Comparison of ENCODE assay signal across 19 cellular contexts in genomic region chr10:95337761-95338160, GRCh38. TPM values are rescaled to one million over a fixed set of nuclear protein-coding genes. Genes with fewer than 3 reads are reported as not detected.
DNase-seq lines count a peak whose midpoint lies in the region; TF ChIP-seq lines count a peak whose summit lies in the region.
"Had no signal": no experiment of that assay in that cellular context is flagged by ENCODE, and none has a peak within 500 bp of the region (broad histone marks: within the 10 kb centered on the region; RNA-seq: fewer than 3 reads in every experiment).

No MANE protein-coding gene starts in this region.

- H3K27me3 ChIP-seq in ascending aorta (no peaks in the 10 kb centered on the region), esophagus squamous epithelium (no peaks in the 10 kb centered on the region), sigmoid colon (no peaks in the 10 kb centered on the region), thyroid gland (no peaks in the 10 kb centered on the region)
- H3K27me3 ChIP-seq: SJCRH30 had no signal

- H3K4me3 ChIP-seq in ascending aorta = no peak overlapping the region
- H3K4me3 ChIP-seq in esophagus squamous epithelium = no peak overlapping the region
- H3K4me3 ChIP-seq in sigmoid colon = no peak overlapping the region
- H3K4me3 ChIP-seq in thyroid gland (replicated peaks in 1 of 3) = no peak overlapping the region
- H3K4me3 ChIP-seq: SJCRH30 had no signal

- H3K4me1 ChIP-seq in ascending aorta = peaks cover 19 to 43% of the 10 kb centered on the region in 2 donors
- H3K4me1 ChIP-seq in esophagus squamous epithelium = peaks cover 0 to 37% (median 21%) of the 10 kb centered on the region in 3 donors
- H3K4me1 ChIP-seq in sigmoid colon = peaks cover 0 to 77% (median 55%) of the 10 kb centered on the region in 4 donors
- H3K4me1 ChIP-seq in thyroid gland = peaks cover 7 to 31% of the 10 kb centered on the region in 2 donors
- H3K4me1 ChIP-seq: SJCRH30 had no signal

- TF ChIP-seq POLR2A in esophagus squamous epithelium (IDR thresholded peaks at IDR 0.05) (no peak), sigmoid colon (IDR thresholded peaks at IDR 0.05) (no peak), thyroid gland (IDR thresholded peaks at IDR 0.05) (no peak)

- TF ChIP-seq CTCF in ascending aorta (IDR thresholded peaks at IDR 0.05) (no peak), esophagus squamous epithelium (IDR thresholded peaks at IDR 0.05) (no peak), sigmoid colon (IDR thresholded peaks at IDR 0.05) (no peak), thyroid gland (IDR thresholded peaks at IDR 0.05) (no peak)

- DNase-seq in ascending aorta (ENCODE audit: low spot score in 2 of 2) (no peak), esophagus squamous epithelium (lab: John Stamatoyannopoulos, UW) (no peak), sigmoid colon (no peak), thyroid gland (no peak), NAMALWA (ENCODE audit: low spot score) (no peak), NCI-H345 (lab: John Stamatoyannopoulos, UW) (no peak), iPS-NIHi7 (ENCODE audit: extremely low spot score) (no peak)
- DNase-seq: CD4-positive, CD25-positive, alpha-beta regulatory T cell; DMS79; H9; KBM-7; NCI-H1092 treated with DMSO at 0.1 percent for 48 hours; NCI-H1436 treated with DMSO at 0.1 percent for 48 hours; NCI-H2029; NCI-H226; NCI-H524; NCI-H774; NK-92 treated with Interleukin-12 subunit alpha and Interleukin-12 subunit beta, amount 100 ng/mL, for 24 hours; SJCRH30 had no signal

- 79 to 100% methylated on average over 2 of the region's 2 CpGs for WGBS in esophagus squamous epithelium, 2 donors
- 85 to 86% methylated on average over 2 of the region's 2 CpGs for WGBS in sigmoid colon, 2 donors
- 28 to 36% methylated on average over 2 of the region's 2 CpGs for WGBS in thyroid gland, 2 donors

- TF ChIP-seq EP300 in sigmoid colon (IDR thresholded peaks at IDR 0.05) = no peak

- H3K36me3 ChIP-seq in ascending aorta (peaks cover 80 to 93% of the 10 kb centered on the region in 2 donors), esophagus squamous epithelium (peaks cover 0 to 11% (median 0%) of the 10 kb centered on the region in 3 donors), sigmoid colon (peaks cover 39 to 100% (median 73%) of the 10 kb centered on the region in 4 donors), thyroid gland (no peaks in the 10 kb centered on the region)
- H3K36me3 ChIP-seq: SJCRH30 had no signal

- H3K9me3 ChIP-seq in ascending aorta = no peaks in the 10 kb centered on the region
- no peaks in the 10 kb centered on the region for H3K9me3 ChIP-seq in esophagus squamous epithelium
- no peaks in the 10 kb centered on the region for H3K9me3 ChIP-seq in sigmoid colon
- H3K9me3 ChIP-seq in thyroid gland = no peaks in the 10 kb centered on the region
- H3K9me3 ChIP-seq: SJCRH30 had no signal

- intact Hi-C loops in ascending aorta (cut with DNase I) (loop anchor here (5.0 kb wide), 1 partner anchor 90 kb away; no protein-coding TSS in a partner anchor), esophagus squamous epithelium (cut with DNase I) (no loop called here), sigmoid colon (cut with DNase I) (no loop called here), thyroid gland (cut with DNase I) (no loop called here)

- H3K27ac ChIP-seq in ascending aorta (peak overlapping the region; percentile 96 to 97), esophagus squamous epithelium (peak overlapping the region in 3 of 4 donors; percentile 18 to 80 (median 25)), sigmoid colon (peak overlapping the region; percentile 21 to 90 (median 56)), thyroid gland (peak overlapping the region in 2 of 3 donors; percentile 27 to 67)
- H3K27ac ChIP-seq: SJCRH30 had no signal

RNA-seq across cellular contexts. Expression of gene PDLIM1, which starts 47.0 kb away (rescaled TPM):
- total RNA-seq in ascending aorta = 191 TPM
- total RNA-seq in esophagus squamous epithelium = 100 to 1,000 TPM in 1 of 4 donors, 10 to 100 TPM in 3; 59.5 to 142 (median 79.2) TPM
- 10 to 100 TPM; 27.8 to 75.3 (median 43.9) TPM for total RNA-seq in sigmoid colon
- polyA plus RNA-seq in sigmoid colon = 100 to 1,000 TPM; 197 to 488 (median 377) TPM
- total RNA-seq in thyroid gland = 100 to 1,000 TPM in 1 of 4 donors, 10 to 100 TPM in 3; 67.8 to 158 (median 90.7) TPM

Comparison
In these comparisons a context has a peak if more than half of its experiments do, and no peak if none do; other contexts are left out.
1. H3K27ac ChIP-seq: peak in every context shown above with its lines; median percentile 96 in ascending aorta; 56 in sigmoid colon; 47 in thyroid gland; 25 in esophagus squamous epithelium.